ENCODE assay signal across 8 cellular contexts in genomic region chr17:76530489-76530814, GRCh38. TPM values are rescaled to one million over a fixed set of nuclear protein-coding genes. Genes with fewer than 3 reads are reported as not detected.
DNase-seq lines count a peak whose midpoint lies in the region; ATAC-seq, FAIRE-seq and TF ChIP-seq lines count a peak whose summit lies in the region.

No MANE protein-coding gene starts in this region.

- TF ChIP-seq CTCF in activated B cell treated with CpG ODN at 0.5 μM for 24 hours (IDR thresholded peaks at IDR 0.05) (no peak), keratinocyte (optimal IDR thresholded peaks at IDR 0.05 in 1 of 3, IDR thresholded peaks at IDR 0.05 in 1 of 3, conservative IDR thresholded peaks at IDR 0.05 in 1 of 3; ENCODE audit: extremely low read depth in 1 of 3, insufficient read depth in 2 of 3, low read length in 3 of 3) (no peak)

- H3K9me3 Mint-ChIP-seq in activated B cell treated with CpG ODN at 0.5 μM for 24 hours: no peaks in the 10 kb centered on the region

- H3K27me3 Mint-ChIP-seq in activated B cell treated with CpG ODN at 0.5 μM for 24 hours: peaks cover 3% of the 10 kb centered on the region

- peaks cover 1% of the 10 kb centered on the region; the same call in 1 of the 2 replicates for H3K27me3 ChIP-seq in H7 (ENCODE audit: control insufficient read depth, insufficient read depth, low read length)
- no peaks in the 10 kb centered on the region for H3K27me3 ChIP-seq in keratinocyte (ENCODE audit: control insufficient read depth, extremely low read depth, insufficient read depth, low read length)
- H3K27me3 ChIP-seq in skeletal muscle tissue (ENCODE audit: control insufficient read depth in 3 of 3, insufficient read depth in 3 of 3, low read length in 3 of 3): peaks cover 0 to 4% (median 0%) of the 10 kb centered on the region in 3 donors

- H3K27ac Mint-ChIP-seq in activated B cell treated with CpG ODN at 0.5 μM for 24 hours: peak overlapping the region; percentile 77

- no peaks in the 10 kb centered on the region for H3K9me1 ChIP-seq in keratinocyte (ENCODE audit: control insufficient read depth, extremely low read depth, insufficient read depth, low read length)

- DNase-seq in H7: peak; percentile 46
- DNase-seq in activated B cell treated with CpG ODN at 0.5 μM for 24 hours: no peak
- DNase-seq in keratinocyte (ENCODE audit: low read depth, low spot score): no peak
- DNase-seq in GM12891 (ENCODE audit: insufficient read length, low spot score): no peak
- DNase-seq in RKO (ENCODE audit: low spot score): no peak
- DNase-seq in Kasumi-1 (lab: John Stamatoyannopoulos, UW): no peak

- peak overlapping the region; percentile 75 for H3K9ac ChIP-seq in keratinocyte (ENCODE audit: control insufficient read depth, extremely low read depth, insufficient read depth, low read length)
- peak overlapping the region; percentile 50 to 64 (median 61) for H3K9ac ChIP-seq in skeletal muscle tissue (ENCODE audit: low read depth in 1 of 3, low read length in 3 of 3)

- POLR2A ChIA-PET in activated B cell treated with CpG ODN at 0.5 μM for 24 hours (lab: Charles Lee): interaction anchor here (1.1 to 4.0 kb wide), 3 partner anchors 14 to 30 kb away, joined by 3 to 85 read pairs (median 51); no protein-coding TSS in a partner anchor

- H3K4me3 ChIP-seq in H7 (ENCODE audit: insufficient read depth, low read depth, low read length): no peak overlapping the region
- H3K4me3 ChIP-seq in keratinocyte (ENCODE audit: control insufficient read depth in 2 of 3, extremely low read depth in 1 of 3, insufficient read depth in 2 of 3, low read depth in 1 of 3, low read length in 3 of 3): no peak overlapping the region
- H3K4me3 ChIP-seq in skeletal muscle tissue (ENCODE audit: low read length in 3 of 3): peak overlapping the region in 1 of 3 donors; percentile 13

- no peaks in the 10 kb centered on the region for H3K79me2 ChIP-seq in keratinocyte (ENCODE audit: control insufficient read depth, insufficient read depth, low read length)

- H3K9me3 ChIP-seq in keratinocyte (ENCODE audit: control insufficient read depth, low read depth, low read length) (no peaks in the 10 kb centered on the region), skeletal muscle tissue (ENCODE audit: control insufficient read depth in 3 of 3, low read length in 3 of 3) (no peaks in the 10 kb centered on the region)

- no peaks in the 10 kb centered on the region for H4K20me1 ChIP-seq in keratinocyte (ENCODE audit: control insufficient read depth, extremely low read depth, insufficient read depth, low read length)

- no peak for FAIRE-seq in keratinocyte (lab: Jason Lieb, UNC)
- no peak for FAIRE-seq in GM12891 (lab: Jason Lieb, UNC)

- peaks cover 4% of the 10 kb centered on the region for H3K36me3 Mint-ChIP-seq in activated B cell treated with CpG ODN at 0.5 μM for 24 hours (ENCODE audit: low read depth)

- no peak overlapping the region for H3K4me3 Mint-ChIP-seq in activated B cell treated with CpG ODN at 0.5 μM for 24 hours

- peaks cover 46% of the 10 kb centered on the region for H3K4me1 Mint-ChIP-seq in activated B cell treated with CpG ODN at 0.5 μM for 24 hours

- H3K4me2 ChIP-seq in keratinocyte (ENCODE audit: control insufficient read depth, extremely low read depth, insufficient read depth, low read depth, low read length): peak overlapping the region; percentile 6

- peak overlapping the region; percentile 5 for H2AFZ ChIP-seq in keratinocyte (ENCODE audit: control insufficient read depth, low read length)

- ATAC-seq in activated B cell treated with CpG ODN at 0.5 μM for 24 hours (ENCODE audit: low read depth) (no peak), HG03280 (IDR thresholded peaks at IDR 0.05; ENCODE audit: unreplicated experiment) (no peak)

- no peak for TF ChIP-seq POLR2A in GM12891 (IDR thresholded peaks at IDR 0.05; ENCODE audit: low read depth, low read length)

- no peaks in the 10 kb centered on the region for H3K36me3 ChIP-seq in H7 (replicated peaks; ENCODE audit: control insufficient read depth, insufficient read depth, low read length)
- H3K36me3 ChIP-seq in keratinocyte (ENCODE audit: control insufficient read depth in 2 of 2, extremely low read depth in 1 of 2, insufficient read depth in 2 of 2, low read length in 2 of 2): no peaks in the 10 kb centered on the region
- no peaks in the 10 kb centered on the region for H3K36me3 ChIP-seq in skeletal muscle tissue (ENCODE audit: control insufficient read depth in 3 of 3, insufficient read depth in 3 of 3, low read length in 3 of 3)

- dilution Hi-C loops in keratinocyte (cut with MboI; ENCODE audit: extremely low pct_ligation_motif_present, low sequenced_read_pairs): no loop called here

- intact Hi-C loops in activated B cell treated with CpG ODN at 0.5 μM for 24 hours (cut with micrococcal nuclease): no loop called here

- CTCF ChIA-PET in activated B cell treated with CpG ODN at 0.5 μM for 24 hours (lab: Charles Lee): no interaction called here

- H3K27ac ChIP-seq in keratinocyte (ENCODE audit: control insufficient read depth, insufficient read depth, low read length) (peak overlapping the region; percentile 54), skeletal muscle tissue (ENCODE audit: low read depth, low read length) (peak overlapping the region; percentile 90)

- H3K4me1 ChIP-seq in keratinocyte (ENCODE audit: control insufficient read depth, extremely low read depth, insufficient read depth, low read length) (peaks cover 53% of the 10 kb centered on the region), skeletal muscle tissue (ENCODE audit: control insufficient read depth in 3 of 3, insufficient read depth in 3 of 3, low read length in 3 of 3) (peaks cover 44 to 52% (median 46%) of the 10 kb centered on the region in 3 donors)

TF ChIP-seq in GM12891, 5 proteins besides CTCF, POLR2A, EP300 and RAD21:
- TF ChIP-seq POU2F2 (IDR thresholded peaks at IDR 0.05; ENCODE audit: low read depth, low read length) (no peak), TAF1 (IDR thresholded peaks at IDR 0.05; ENCODE audit: low read depth, low read length) (no peak), SPI1 (IDR thresholded peaks at IDR 0.05; ENCODE audit: low read depth, low read length) (no peak), PAX5 (IDR thresholded peaks at IDR 0.05; ENCODE audit: insufficient read depth, low read length, severe bottlenecking) (no peak), POLR2AphosphoS5 (IDR thresholded peaks at IDR 0.05; ENCODE audit: low read depth, low read length) (no peak)

RNA-seq across cellular contexts. Expression of gene CYGB, which starts 7.1 kb away (rescaled TPM):
- total RNA-seq in H7 (2014; rRNA removed; shearing (Covaris generic)): 1.4 and 3.5 TPM in 2 replicates
- total RNA-seq in activated B cell treated with CpG ODN at 0.5 μM for 24 hours: 0.44 and 0.49 TPM in 2 replicates
- polyA plus RNA-seq in keratinocyte: 10.3 to 26.1 TPM (median 15.3 TPM) in 3 replicates
- 2.1 TPM for polyA plus RNA-seq in keratinocyte (2011; ENCODE audit: low read depth)
- 15.3 and 37.7 TPM in 2 replicates for polyA plus RNA-seq in keratinocyte (2011; cell fraction: cytosol; rRNA removed)
- 15.4 and 26.2 TPM in 2 replicates for polyA plus RNA-seq in keratinocyte (2011; cell fraction: nucleus; rRNA removed)
- polyA plus RNA-seq in keratinocyte (2012; ENCODE audit: low replicate concordance): 6.2 and 33.8 TPM in 2 replicates
- 9.0 to 17.2 TPM (median 11.8 TPM) in 3 replicates for polyA minus RNA-seq in keratinocyte
- 42.6 TPM for polyA minus RNA-seq in keratinocyte (2011; cell fraction: cytosol; rRNA and poly(A)+ RNA removed)
- polyA minus RNA-seq in keratinocyte (2011; cell fraction: nucleus; rRNA and poly(A)+ RNA removed): 12.3 and 17.7 TPM in 2 replicates
- 8.9 TPM for total RNA-seq in skeletal muscle tissue
- polyA plus RNA-seq in GM12891 (2012; ENCODE audit: low read depth, missing spikeins): not detected

RNA-seq across cellular contexts. Expression of gene PRCD, which starts 9.4 kb away (rescaled TPM):
- total RNA-seq in H7 (2014; rRNA removed; shearing (Covaris generic)): 0.70 and 0.83 TPM in 2 replicates
- total RNA-seq in activated B cell treated with CpG ODN at 0.5 μM for 24 hours: 5.3 and 5.5 TPM in 2 replicates
- 0.65 to 1.7 TPM (median 1.2 TPM) in 3 replicates for polyA plus RNA-seq in keratinocyte
- not detected for polyA plus RNA-seq in keratinocyte (2011; ENCODE audit: low read depth)
- 0.55 and 0.81 TPM in 2 replicates for polyA plus RNA-seq in keratinocyte (2011; cell fraction: cytosol; rRNA removed)
- 6.7 and 11.7 TPM in 2 replicates for polyA plus RNA-seq in keratinocyte (2011; cell fraction: nucleus; rRNA removed)
- polyA plus RNA-seq in keratinocyte (2012; ENCODE audit: low replicate concordance): 0.68 and 0.72 TPM in 2 replicates
- polyA minus RNA-seq in keratinocyte: 0.38 to 0.96 TPM in 2 of 3 replicates, not detected in the other
- not detected for polyA minus RNA-seq in keratinocyte (2011; cell fraction: cytosol; rRNA and poly(A)+ RNA removed)
- 1.3 and 1.8 TPM in 2 replicates for polyA minus RNA-seq in keratinocyte (2011; cell fraction: nucleus; rRNA and poly(A)+ RNA removed)
- total RNA-seq in skeletal muscle tissue: 0.52 TPM
- 0.23 TPM for polyA plus RNA-seq in GM12891 (2012; ENCODE audit: low read depth, missing spikeins)

RNA-seq across cellular contexts. Expression of gene RHBDF2, which starts 29.2 kb away (rescaled TPM):
- total RNA-seq in H7 (2014; rRNA removed; shearing (Covaris generic)): 23.0 and 34.3 TPM in 2 replicates
- total RNA-seq in activated B cell treated with CpG ODN at 0.5 μM for 24 hours: 150 and 189 TPM in 2 replicates
- 14.9 to 22.6 TPM (median 20.6 TPM) in 3 replicates for polyA plus RNA-seq in keratinocyte
- polyA plus RNA-seq in keratinocyte (2011; ENCODE audit: low read depth): 27.6 TPM
- polyA plus RNA-seq in keratinocyte (2011; cell fraction: cytosol; rRNA removed): 9.1 and 16.9 TPM in 2 replicates
- polyA plus RNA-seq in keratinocyte (2011; cell fraction: nucleus; rRNA removed): 61.7 and 94.2 TPM in 2 replicates
- 40.0 and 43.0 TPM in 2 replicates for polyA plus RNA-seq in keratinocyte (2012; ENCODE audit: low replicate concordance)
- 25.6 to 54.8 TPM (median 27.0 TPM) in 3 replicates for polyA minus RNA-seq in keratinocyte
- polyA minus RNA-seq in keratinocyte (2011; cell fraction: cytosol; rRNA and poly(A)+ RNA removed): 32.8 TPM
- 53.1 and 55.9 TPM in 2 replicates for polyA minus RNA-seq in keratinocyte (2011; cell fraction: nucleus; rRNA and poly(A)+ RNA removed)
- total RNA-seq in skeletal muscle tissue: 3.7 TPM
- polyA plus RNA-seq in GM12891 (2012; ENCODE audit: low read depth, missing spikeins): 11.8 TPM

RNA-seq across cellular contexts. Expression of gene ST6GALNAC2, which starts 55.2 kb away (rescaled TPM):
- 1.7 and 2.4 TPM in 2 replicates for total RNA-seq in H7 (2014; rRNA removed; shearing (Covaris generic))
- total RNA-seq in activated B cell treated with CpG ODN at 0.5 μM for 24 hours (not detected in 2 replicates), skeletal muscle tissue (2.6 TPM)
- 38.7 to 63.2 TPM (median 45.8 TPM) in 3 replicates for polyA plus RNA-seq in keratinocyte
- 42.7 TPM for polyA plus RNA-seq in keratinocyte (2011; ENCODE audit: low read depth)
- polyA plus RNA-seq in keratinocyte (2011; cell fraction: cytosol; rRNA removed): 52.9 and 55.5 TPM in 2 replicates
- 80.8 and 105 TPM in 2 replicates for polyA plus RNA-seq in keratinocyte (2011; cell fraction: nucleus; rRNA removed)
- polyA plus RNA-seq in keratinocyte (2012; ENCODE audit: low replicate concordance): 37.2 and 79.4 TPM in 2 replicates
- 33.4 to 50.5 TPM (median 35.0 TPM) in 3 replicates for polyA minus RNA-seq in keratinocyte
- polyA minus RNA-seq in keratinocyte (2011; cell fraction: cytosol; rRNA and poly(A)+ RNA removed): 79.8 TPM
- polyA minus RNA-seq in keratinocyte (2011; cell fraction: nucleus; rRNA and poly(A)+ RNA removed): 33.3 and 45.4 TPM in 2 replicates
- polyA plus RNA-seq in GM12891 (2012; ENCODE audit: low read depth, missing spikeins): 0.13 TPM
